ENCODE assay signal across 8 cellular contexts in genomic region chr2:231961349-231962166, GRCh38. TPM values are rescaled to one million over a fixed set of nuclear protein-coding genes. Genes with fewer than 3 reads are reported as not detected.
DNase-seq lines count a peak whose midpoint lies in the region; ATAC-seq and TF ChIP-seq lines count a peak whose summit lies in the region.

DIS3L2 (plus strand) TSS chr2:231961713; CDS start chr2:232014928, 53,215 bp downstream.

- H3K9me3 Mint-ChIP-seq in neural progenitor cell = no peaks in the 10 kb centered on the region

- H3K4me1 Mint-ChIP-seq in neural progenitor cell = peaks cover 27% of the 10 kb centered on the region

- DNase-seq in ELR (ENCODE audit: low read depth) = peak; percentile 88
- peak; percentile 89 for DNase-seq in H7
- peak; percentile 76 for DNase-seq in M059J (ENCODE audit: low read depth)
- peak; percentile 56 for DNase-seq in SHP77 treated with DMSO at 0.1 percent for 48 hours (lab: John Stamatoyannopoulos, UW)
- DNase-seq in activated gamma-delta T cell treated with Interleukin-2 at 50 U/mL for 16 hours = peak; percentile 70
- peak; percentile 50 to 79 for DNase-seq in foreskin keratinocyte
- DNase-seq in neural progenitor cell (ENCODE audit: low spot score) = peak; percentile 89
- DNase-seq in stromal cell of bone marrow (ENCODE audit: low read depth) = peak; percentile 64

- H3K27ac Mint-ChIP-seq in neural progenitor cell = peak within 1 kb of the TSS; percentile 89

- peak within 1 kb of the TSS; percentile 40 for H3K27ac ChIP-seq in foreskin keratinocyte
- H3K27ac ChIP-seq in neural progenitor cell = no peak within 1 kb of the TSS

- no peaks in the 10 kb centered on the region for H4K20me1 ChIP-seq in neural progenitor cell (ENCODE audit: low read depth)

- peaks cover 9% of the 10 kb centered on the region for H3F3A ChIP-seq in neural progenitor cell (ENCODE audit: low read depth)

- peaks cover 5% of the 10 kb centered on the region for H3K27me3 Mint-ChIP-seq in neural progenitor cell (ENCODE audit: insufficient read depth, low read depth)

- peaks cover 4% of the 10 kb centered on the region for H3K36me3 Mint-ChIP-seq in neural progenitor cell

- H3K36me3 ChIP-seq in H7 (replicated peaks; ENCODE audit: control insufficient read depth, insufficient read depth, low read length) (no peaks in the 10 kb centered on the region), neural progenitor cell (no peaks in the 10 kb centered on the region)

- peak within 1 kb of the TSS; percentile 97 for H3K4me3 Mint-ChIP-seq in neural progenitor cell

- peak within 1 kb of the TSS; percentile 85 for H3K4me2 ChIP-seq in neural progenitor cell

- no peaks in the 10 kb centered on the region for H3K9me3 ChIP-seq in neural progenitor cell (ENCODE audit: low read depth)

- peaks cover 39% of the 10 kb centered on the region for H3K79me2 ChIP-seq in neural progenitor cell (ENCODE audit: low read depth)

- no peak for TF ChIP-seq CTCF in foreskin keratinocyte (conservative IDR thresholded peaks at IDR 0.05)
- no peak for TF ChIP-seq CTCF in neural progenitor cell (IDR thresholded peaks at IDR 0.05)

- no peaks in the 10 kb centered on the region for H3K4me1 ChIP-seq in foreskin keratinocyte
- peaks cover 5% of the 10 kb centered on the region for H3K4me1 ChIP-seq in neural progenitor cell

- H3K27me3 ChIP-seq in H7 (ENCODE audit: control insufficient read depth, insufficient read depth, low read length) (no peaks in the 10 kb centered on the region), foreskin keratinocyte (no peaks in the 10 kb centered on the region), neural progenitor cell (no peaks in the 10 kb centered on the region)

- peak within 1 kb of the TSS; percentile 87 for H2AFZ ChIP-seq in neural progenitor cell (replicated peaks)

- peak; percentile 93 for ATAC-seq in foreskin keratinocyte

- H3K4me3 ChIP-seq in H7 (ENCODE audit: insufficient read depth, low read depth, low read length) = peak within 1 kb of the TSS; percentile 92
- peak within 1 kb of the TSS; percentile 68 for H3K4me3 ChIP-seq in neural progenitor cell

- peak within 1 kb of the TSS; percentile 30 for H3K9ac ChIP-seq in neural progenitor cell

RNA-seq across cellular contexts. Expression of gene DIS3L2, which starts in this region (rescaled TPM):
- total RNA-seq in H7 (2014; rRNA removed; shearing (Covaris generic)) = 22.7 and 26.5 TPM in 2 replicates
- total RNA-seq in M059J (2014; rRNA removed; shearing (Covaris generic)) = 7.4 and 10.6 TPM in 2 replicates
- total RNA-seq in foreskin keratinocyte = 19.6 and 21.0 TPM in 2 replicates
- 13.2 and 13.4 TPM in 2 replicates for polyA plus RNA-seq in foreskin keratinocyte
- total RNA-seq in neural progenitor cell (ENCODE audit: low replicate concordance) = 23.2 and 35.3 TPM in 2 replicates
